Comparison of ENCODE assay signal across 22 cellular contexts in genomic region chr3:197936819-197937384, GRCh38. TPM values are rescaled to one million over a fixed set of nuclear protein-coding genes. Genes with fewer than 3 reads are reported as not detected.
DNase-seq lines count a peak whose midpoint lies in the region; TF ChIP-seq lines count a peak whose summit lies in the region.
"Had no signal": no experiment of that assay in that cellular context is flagged by ENCODE, and none has a peak within 500 bp of the region (broad histone marks: within the 10 kb centered on the region; RNA-seq: fewer than 3 reads in every experiment).

No MANE protein-coding gene starts in this region.

- no peaks in the 10 kb centered on the region for H3K27me3 ChIP-seq in HUES64 (ENCODE audit: insufficient read depth, low read length)
- H3K27me3 ChIP-seq: SJSA1 had no signal

- peak overlapping the region; percentile 35; the same call in 1 of the 2 replicates for H3K27ac ChIP-seq in HUES64 (ENCODE audit: low read depth, low read length)
- H3K27ac ChIP-seq: PC-9, SJSA1 had no signal

- TF ChIP-seq CTCF in fibroblast of villous mesenchyme (IDR thresholded peaks at IDR 0.05; ENCODE audit: insufficient read depth, low read depth, low read length): no peak

- DNase-seq in NCI-H2107 (lab: John Stamatoyannopoulos, UW) (peak; percentile 45), fibroblast of villous mesenchyme (ENCODE audit: low read depth) (peak; percentile 65), NCI-H146 (lab: John Stamatoyannopoulos, UW) (no peak), HuH-7 (ENCODE audit: low spot score) (no peak), immature natural killer cell (no peak), NCI-H446 (lab: John Stamatoyannopoulos, UW) (no peak)
- DNase-seq: C1 segment of cervical spinal cord; Caco-2; CD8-positive, alpha-beta T cell; Kasumi-1; NCI-H1092 treated with DMSO at 0.1 percent for 48 hours; NCI-H1694; NCI-H2029 treated with DMSO at 0.1 percent for 48 hours; NCI-H446 treated with DMSO at 0.1 percent for 48 hours; NCI-H526; NCI-H82; NK-92 treated with Interleukin-12 subunit alpha and Interleukin-12 subunit beta, amount 100 ng/mL, for 24 hours; PC-9; T-helper 2 cell had no signal

- no peak overlapping the region for H3K27ac Mint-ChIP-seq in immature natural killer cell
- H3K27ac Mint-ChIP-seq: CD8-positive, alpha-beta T cell had no signal

- H3K4me1 Mint-ChIP-seq in immature natural killer cell: peaks cover 0 to 1% of the 10 kb centered on the region in 2 donors

- no peaks in the 10 kb centered on the region for H3K9me3 Mint-ChIP-seq in immature natural killer cell
- H3K9me3 Mint-ChIP-seq: CD8-positive, alpha-beta T cell had no signal

- no peaks in the 10 kb centered on the region for H3K9me3 ChIP-seq in HUES64 (ENCODE audit: insufficient read depth, low read depth, low read length)
- H3K9me3 ChIP-seq: Caco-2, SJSA1 had no signal

- H3K36me3 ChIP-seq in HUES64 (ENCODE audit: insufficient read depth, low read length): no peaks in the 10 kb centered on the region
- H3K36me3 ChIP-seq: SJSA1 had no signal

- H3K4me3 ChIP-seq in HUES64 (ENCODE audit: low read length): no peak overlapping the region
- no peak overlapping the region for H3K4me3 ChIP-seq in fibroblast of villous mesenchyme (ENCODE audit: low read depth, low read length)
- H3K4me3 ChIP-seq: GM12878, PC-9, SJSA1 had no signal

- no peak overlapping the region for H3K4me3 Mint-ChIP-seq in immature natural killer cell
- H3K4me3 Mint-ChIP-seq: CD8-positive, alpha-beta T cell had no signal

- H3K27me3 Mint-ChIP-seq in immature natural killer cell (ENCODE audit: low read depth in 3 of 3): peaks cover 0 to 1% (median 0%) of the 10 kb centered on the region in 3 donors

- WGBS in HUES64: 90% methylated on average over 15 of the region's 15 CpGs

- H3K36me3 Mint-ChIP-seq in immature natural killer cell: peaks cover 0 to 12% (median 11%) of the 10 kb centered on the region in 3 donors

- H3K4me1 ChIP-seq in HUES64 (ENCODE audit: insufficient read depth, low read length): peaks cover 3% of the 10 kb centered on the region; the same call in 1 of the 2 replicates
- H3K4me1 ChIP-seq: Caco-2, SJSA1 had no signal

- 0 out of 2 replicates have a peak overlapping the region, but pooled peaks have one; percentile 3 for H3K9ac ChIP-seq in HUES64 (ENCODE audit: low read depth, low read length)

RNA-seq across cellular contexts. Expression of gene RPL35A, which starts 13.1 kb away (rescaled TPM):
- 1,456 TPM for polyA plus RNA-seq in HUES64 (2013, experiment 1 of 2)
- polyA plus RNA-seq in HUES64 (2013, experiment 2 of 2): 1,538 TPM
- total RNA-seq in fibroblast of villous mesenchyme: 453 and 600 TPM in 2 replicates
- polyA plus RNA-seq in immature natural killer cell: 1,000 to 10,000 TPM in 1 of 3 donors, 100 to 1,000 TPM in 2; 429 to 1,389 (median 854) TPM

RNA-seq across cellular contexts. Expression of gene LMLN, which starts 23.1 kb away (rescaled TPM):
- 2.0 TPM for polyA plus RNA-seq in HUES64 (2013, experiment 1 of 2)
- 3.4 TPM for polyA plus RNA-seq in HUES64 (2013, experiment 2 of 2)
- 6.5 and 8.1 TPM in 2 replicates for total RNA-seq in fibroblast of villous mesenchyme
- 1 to 10 TPM in 2 of 3 donors, under 1 TPM in 1; 0.62 to 1.9 (median 1.8) TPM for polyA plus RNA-seq in immature natural killer cell

Comparison
In these comparisons a context has a peak if more than half of its experiments do, and no peak if none do; other contexts are left out.
1. DNase-seq: peak in NCI-H2107 (single experiment) and fibroblast of villous mesenchyme (single experiment); none in NCI-H146 (single experiment), HuH-7 (single experiment), immature natural killer cell (0 of 3) and NCI-H446 (0 of 2).